In the genomic region with DNA sequence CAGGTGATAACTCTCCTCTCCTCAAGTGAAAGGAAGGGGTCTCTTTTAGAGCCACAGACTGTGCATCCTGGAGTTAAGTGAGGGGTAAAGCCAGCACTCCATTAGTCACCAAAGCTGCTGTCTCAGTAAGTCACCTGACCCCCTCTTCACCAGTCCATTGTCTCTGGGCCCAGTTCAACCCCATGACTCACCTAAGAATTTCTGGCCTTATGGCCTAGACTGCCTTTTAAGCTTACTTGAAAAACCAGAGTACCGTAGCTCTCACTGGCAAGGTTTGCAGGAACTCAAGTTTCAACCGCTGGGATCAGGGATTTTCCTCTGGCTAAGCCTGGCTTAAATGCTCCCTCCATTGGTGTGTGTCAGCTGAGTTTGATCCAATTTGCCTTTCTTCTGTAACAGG, we compare ENCODE assay signal across 1 cellular context.
TF ChIP-seq lines count a peak whose summit lies in the region.

No MANE protein-coding gene starts in this region.

TF ChIP-seq in H1, 55 proteins besides CTCF, POLR2A, EP300 and RAD21:
- TF ChIP-seq TEAD4 (IDR thresholded peaks at IDR 0.05; ENCODE audit: low read depth, low read length) (no peak), CEBPB (IDR thresholded peaks at IDR 0.05; ENCODE audit: low read depth, low read length) (no peak), ASH2L (IDR thresholded peaks at IDR 0.05; ENCODE audit: low read length) (no peak), TCF12 (IDR thresholded peaks at IDR 0.05; ENCODE audit: low read depth, low read length) (no peak)
